ENCODE assay signal across 25 cellular contexts in the genomic region with DNA sequence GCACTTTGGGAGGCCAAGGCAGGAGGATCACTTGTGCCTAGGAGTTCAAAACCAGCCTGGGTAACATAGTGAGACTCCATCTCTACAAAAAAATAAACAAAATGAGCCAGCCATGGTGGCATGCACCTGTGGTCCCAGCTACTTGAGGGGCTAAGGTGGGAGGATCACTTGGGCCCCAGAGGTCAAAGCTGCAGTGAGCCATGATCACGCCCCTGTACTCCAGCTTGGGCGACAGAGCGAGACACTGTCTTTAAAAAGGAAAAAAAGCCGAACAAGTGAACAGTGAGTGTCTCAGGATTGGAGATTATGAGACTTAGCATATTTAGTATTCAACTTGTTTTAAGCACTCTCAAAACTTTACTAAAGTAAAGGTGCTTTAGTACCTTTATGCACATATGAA. TPM values are rescaled to one million over a fixed set of nuclear protein-coding genes. Genes with fewer than 3 reads are reported as not detected.
"Had no signal": no experiment of that assay in that cellular context is flagged by ENCODE, and none has a peak within 500 bp of the region (broad histone marks: within the 10 kb centered on the region; RNA-seq: fewer than 3 reads in every experiment).

No MANE protein-coding gene starts in this region.

- H3K36me3 ChIP-seq: esophagus muscularis mucosa, neutrophil, ovary, suprapubic skin, transverse colon had no signal

- H3K4me3 ChIP-seq: coronary artery, esophagus muscularis mucosa, lung, ovary, psoas muscle, stomach, suprapubic skin, transverse colon had no signal

- H3K27ac ChIP-seq: coronary artery, esophagus muscularis mucosa, neutrophil, ovary, psoas muscle, stomach, suprapubic skin had no signal

- H3K27ac Mint-ChIP-seq: activated naive CD4-positive, alpha-beta T cell treated with anti-CD3 and anti-CD28 coated beads for 36 hours; natural killer cell treated with Interleukin-12 subunit alpha and Interleukin-12 subunit beta and Interleukin-15 and Interleukin-18, amount 100 ng/mL, for 72 hours; T-helper 17 cell had no signal

- ATAC-seq: natural killer cell treated with Interleukin-12 subunit alpha and Interleukin-12 subunit beta and Interleukin-15 and Interleukin-18, amount 100 ng/mL, for 72 hours; psoas muscle; right cardiac atrium; T-helper 17 cell had no signal

- H3K4me1 ChIP-seq: esophagus muscularis mucosa, psoas muscle, suprapubic skin had no signal

- H3K36me3 Mint-ChIP-seq: natural killer cell treated with Interleukin-12 subunit alpha and Interleukin-12 subunit beta and Interleukin-15 and Interleukin-18, amount 100 ng/mL, for 72 hours had no signal

- H3K4me3 Mint-ChIP-seq: activated naive CD4-positive, alpha-beta T cell treated with anti-CD3 and anti-CD28 coated beads for 36 hours; natural killer cell treated with Interleukin-12 subunit alpha and Interleukin-12 subunit beta and Interleukin-15 and Interleukin-18, amount 100 ng/mL, for 72 hours; T-helper 17 cell had no signal

- H3K9me3 Mint-ChIP-seq: activated naive CD4-positive, alpha-beta T cell treated with anti-CD3 and anti-CD28 coated beads for 36 hours; natural killer cell treated with Interleukin-12 subunit alpha and Interleukin-12 subunit beta and Interleukin-15 and Interleukin-18, amount 100 ng/mL, for 72 hours had no signal

- H3K9me3 ChIP-seq: esophagus muscularis mucosa, neutrophil, ovary, psoas muscle, stomach, suprapubic skin, transverse colon had no signal

- FAIRE-seq: bronchial epithelial cell, urothelium cell line had no signal

- DNase-seq: activated CD4-positive, alpha-beta T cell treated with anti-CD3 and anti-CD28 coated beads for 4 hours; activated CD4-positive, alpha-beta T cell treated with anti-CD3 and anti-CD28 coated beads, Interleukin-2, amount 50 U/mL, for 48 hours; activated CD4-positive, CD25-positive, alpha-beta regulatory T cell; activated CD8-positive, alpha-beta memory T cell treated with anti-CD3 and anti-CD28 coated beads, Interleukin-2, amount 50 U/mL, for 48 hours; activated naive CD4-positive, alpha-beta T cell treated with anti-CD3 and anti-CD28 coated beads for 36 hours; activated T-cell treated with anti-CD3 and anti-CD28 coated beads, Interleukin-2, amount 50 U/mL, for 48 hours; amygdala; hippocampal formation; left colon; ovary; psoas muscle; right cardiac atrium; stimulated activated CD4-positive, alpha-beta T cell treated with anti-CD3 and anti-CD28 coated beads, Interleukin-12 subunit alpha, Interleukin-12 subunit beta, amount 100 ng/mL, for 4 hours; stomach; T-helper 17 cell; transverse colon had no signal

RNA-seq across cellular contexts. Expression of gene BLNK, which starts 28.1 kb away (rescaled TPM):
- total RNA-seq: activated CD8-positive, alpha-beta memory T cell treated with anti-CD3 and anti-CD28 coated beads for 36 hours; activated naive CD4-positive, alpha-beta T cell treated with anti-CD3 and anti-CD28 coated beads for 36 hours had no signal
